Comparison of ENCODE assay signal across 10 cellular contexts in the genomic region with DNA sequence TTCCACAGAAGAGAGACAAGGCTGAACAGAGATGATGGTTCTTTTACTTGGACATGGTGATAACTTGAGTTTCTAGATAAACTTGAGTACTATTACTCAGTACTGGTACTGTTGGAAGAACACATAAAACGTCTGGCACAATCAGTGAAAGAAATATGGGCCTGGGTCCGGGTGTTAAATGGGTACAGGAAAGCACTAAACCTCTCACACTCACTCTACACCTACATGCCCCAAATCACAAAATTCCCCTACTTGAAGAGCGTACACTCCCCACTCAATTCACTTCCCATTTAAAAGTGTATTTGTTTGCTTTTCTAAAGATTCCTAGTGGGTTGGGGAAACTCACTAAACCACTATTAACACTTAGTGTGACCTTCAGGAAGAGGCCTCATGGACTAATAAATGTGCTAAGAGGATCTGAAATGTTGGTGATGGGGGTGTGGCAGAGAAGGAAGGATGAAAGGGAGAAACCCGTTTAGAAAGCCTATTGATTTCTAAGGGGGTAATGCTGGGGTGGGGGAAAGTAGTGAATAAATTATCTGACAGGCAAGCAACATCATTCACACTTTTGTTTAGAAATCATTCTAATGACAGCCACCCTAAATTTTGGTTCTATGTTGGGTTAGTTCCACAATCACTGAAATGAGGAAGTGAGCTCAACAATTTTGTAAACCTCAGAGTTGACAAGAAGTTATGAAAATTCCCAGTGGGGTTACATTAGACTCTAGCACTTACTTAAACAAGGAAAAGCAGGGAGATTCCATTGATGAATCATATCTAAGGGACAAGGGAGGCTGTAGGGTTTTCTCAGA.
DNase-seq lines count a peak whose midpoint lies in the region; ATAC-seq and TF ChIP-seq lines count a peak whose summit lies in the region.
"Had no signal": no experiment of that assay in that cellular context is flagged by ENCODE, and none has a peak within 500 bp of the region (broad histone marks: within the 10 kb centered on the region; RNA-seq: fewer than 3 reads in every experiment).

No MANE protein-coding gene starts in this region.

- H3K27me3 Mint-ChIP-seq in CD8-positive, alpha-beta T cell (ENCODE audit: low read depth), result no peaks in the 10 kb centered on the region
- H3K27me3 Mint-ChIP-seq in type B pancreatic cell, result no peaks in the 10 kb centered on the region

- TF ChIP-seq CTCF in CD8-positive, alpha-beta T cell (IDR thresholded peaks at IDR 0.05), result no peak
- no peak for TF ChIP-seq CTCF in type B pancreatic cell (conservative IDR thresholded peaks at IDR 0.05)

- peak overlapping the region; percentile 0 for H3K27ac Mint-ChIP-seq in CD8-positive, alpha-beta T cell
- H3K27ac Mint-ChIP-seq in type B pancreatic cell, result no peak overlapping the region
- H3K27ac Mint-ChIP-seq: T-cell had no signal

- H3K4me3 Mint-ChIP-seq in CD8-positive, alpha-beta T cell, result no peak overlapping the region
- no peak overlapping the region for H3K4me3 Mint-ChIP-seq in type B pancreatic cell
- H3K4me3 Mint-ChIP-seq: T-cell had no signal

- POLR2A ChIA-PET in CD8-positive, alpha-beta T cell (lab: Charles Lee), result no interaction called here

- no peaks in the 10 kb centered on the region for H3K9me3 ChIP-seq in CD8-positive, alpha-beta T cell (ENCODE audit: low read length)
- H3K9me3 ChIP-seq: heart left ventricle had no signal

- H3K27ac ChIP-seq in CD8-positive, alpha-beta T cell (ENCODE audit: low read depth, low read length), result no peak overlapping the region

- H3K4me3 ChIP-seq in CD8-positive, alpha-beta T cell (ENCODE audit: low read depth, low read length), result no peak overlapping the region
- H3K4me3 ChIP-seq: heart left ventricle had no signal

- H3K4me1 ChIP-seq in CD8-positive, alpha-beta T cell (ENCODE audit: insufficient read depth, low read length), result no peaks in the 10 kb centered on the region

- ATAC-seq in CD8-positive, alpha-beta T cell, result no peak
- ATAC-seq in GM21528 (IDR thresholded peaks at IDR 0.05; ENCODE audit: low FRiP score, unreplicated experiment), result peak; percentile 22
- ATAC-seq: T-cell had no signal

- no peaks in the 10 kb centered on the region for H3K27me3 ChIP-seq in CD8-positive, alpha-beta T cell (ENCODE audit: insufficient read depth, low read length)
- H3K27me3 ChIP-seq: heart left ventricle had no signal

- no peaks in the 10 kb centered on the region for H3K36me3 ChIP-seq in CD8-positive, alpha-beta T cell (ENCODE audit: insufficient read depth, low read length)
- H3K36me3 ChIP-seq: heart left ventricle had no signal

- CTCF ChIA-PET in CD8-positive, alpha-beta T cell (lab: Charles Lee), result interaction anchor here (0.6 kb wide), 1 partner anchor 12 kb away, joined by 3 read pairs; no protein-coding TSS in a partner anchor

- H3K9me3 Mint-ChIP-seq in CD8-positive, alpha-beta T cell, result no peaks in the 10 kb centered on the region
- H3K9me3 Mint-ChIP-seq in type B pancreatic cell, result no peaks in the 10 kb centered on the region
- H3K9me3 Mint-ChIP-seq: T-cell had no signal

- intact Hi-C loops in CD8-positive, alpha-beta T cell (cut with DNase I, micrococcal nuclease), result no loop called here

- H3K4me1 Mint-ChIP-seq in CD8-positive, alpha-beta T cell (ENCODE audit: low read depth), result peaks cover 12% of the 10 kb centered on the region
- peaks cover 42% of the 10 kb centered on the region for H3K4me1 Mint-ChIP-seq in type B pancreatic cell (ENCODE audit: unreplicated experiment)

- no peak for DNase-seq in CD8-positive, alpha-beta T cell
- DNase-seq in NCI-H226 (peak; percentile 29), iris pigment epithelial cell (ENCODE audit: low read depth) (peak; percentile 60), hypothalamus (lab: John Stamatoyannopoulos, UW) (no peak), KG1 (lab: John Stamatoyannopoulos, UW) (no peak), type B pancreatic cell (ENCODE audit: extremely low spot score, unreplicated experiment) (no peak), NCI-H1436 (lab: John Stamatoyannopoulos, UW) (no peak)
- DNase-seq: heart left ventricle, T-cell had no signal

- H3K36me3 Mint-ChIP-seq in CD8-positive, alpha-beta T cell, result no peaks in the 10 kb centered on the region
- no peaks in the 10 kb centered on the region for H3K36me3 Mint-ChIP-seq in type B pancreatic cell
- H3K36me3 Mint-ChIP-seq: T-cell had no signal

Comparison
In these comparisons a context has a peak if more than half of its experiments do, and no peak if none do; other contexts are left out.
1. DNase-seq: peak in NCI-H226 (single experiment) and iris pigment epithelial cell (single experiment); none in CD8-positive, alpha-beta T cell (0 of 7), hypothalamus (0 of 51), KG1 (single experiment), type B pancreatic cell (single experiment) and NCI-H1436 (single experiment).